Comparison of ENCODE assay signal across 8 cellular contexts in genomic region chr7:26198133-26198780, GRCh38. TPM values are rescaled to one million over a fixed set of nuclear protein-coding genes. Genes with fewer than 3 reads are reported as not detected.
DNase-seq lines count a peak whose midpoint lies in the region; ATAC-seq, FAIRE-seq and TF ChIP-seq lines count a peak whose summit lies in the region.

No MANE protein-coding gene starts in this region.

- H3K4me1 Mint-ChIP-seq in neural progenitor cell: peaks cover 42% of the 10 kb centered on the region

- BruUV-seq in endothelial cell of umbilical vein (replicated peaks; lab: Mats Ljungman, UMichigan): no TSS peak

- peak in 1 of 2 experiments; percentile 16; a peak in 1 of 5 replicates for TF ChIP-seq RAD21 in A549 (conservative IDR thresholded peaks at IDR 0.05 in 1 of 2, IDR thresholded peaks at IDR 0.05 in 1 of 2)

- peak overlapping the region; percentile 97 for H3K4me3 Mint-ChIP-seq in neural progenitor cell

- TF ChIP-seq CTCF in A549 (IDR thresholded peaks at IDR 0.05) (peak; percentile 66), GM12872 (IDR thresholded peaks at IDR 0.05; ENCODE audit: insufficient read depth, low read depth, low read length) (peak; percentile 41; the same call in 2 of the 3 replicates), endothelial cell of umbilical vein (IDR thresholded peaks at IDR 0.05; ENCODE audit: extremely low read depth in 1 of 2, insufficient read depth in 1 of 2, low read depth in 1 of 2, low read length in 2 of 2) (peak; percentile 38 to 44), neural progenitor cell (IDR thresholded peaks at IDR 0.05) (peak; percentile 91)

- WGBS in A549 (ENCODE audit: missing lambda C conversion rate): under 1% methylated on average over 6 of the region's 6 CpGs

- no peak overlapping the region for H3K27ac Mint-ChIP-seq in neural progenitor cell

- H3K9me3 ChIP-seq in A549: no peaks in the 10 kb centered on the region
- no peaks in the 10 kb centered on the region for H3K9me3 ChIP-seq in endothelial cell of umbilical vein (replicated peaks; ENCODE audit: control insufficient read depth, insufficient read depth, low read length)
- H3K9me3 ChIP-seq in neural progenitor cell (ENCODE audit: low read depth): no peaks in the 10 kb centered on the region

- no peak for FAIRE-seq in A549 (lab: Jason Lieb, UNC)
- no peak for FAIRE-seq in endothelial cell of umbilical vein (lab: Jason Lieb, UNC)

- TF ChIP-seq POLR2A in A549 (IDR thresholded peaks at IDR 0.05; ENCODE audit: low read length) (no peak), endothelial cell of umbilical vein (IDR thresholded peaks at IDR 0.05; ENCODE audit: low read depth, low read length) (no peak)

- H3K4me1 ChIP-seq in A549 (peaks cover 39% of the 10 kb centered on the region), endothelial cell of umbilical vein (ENCODE audit: control insufficient read depth, extremely low read depth, insufficient read depth, low read length) (peaks cover 39% of the 10 kb centered on the region), neural progenitor cell (peaks cover 31% of the 10 kb centered on the region)

- dilution Hi-C loops in endothelial cell of umbilical vein (cut with MboI; ENCODE audit: extremely low pct_ligation_motif_present, low sequenced_read_pairs): loop anchor here (25.0 kb wide), 1 partner anchor 964 kb away; the partner anchor contains the start of genes HOXA10, HOXA3, HOXA7 and HOXA9

- ATAC-seq in A549 (no peak), GM18861 (IDR thresholded peaks at IDR 0.05; ENCODE audit: unreplicated experiment) (no peak), HG03139 (IDR thresholded peaks at IDR 0.05; ENCODE audit: unreplicated experiment) (no peak), GM18520 (IDR thresholded peaks at IDR 0.05; ENCODE audit: unreplicated experiment) (no peak)

- H3K27me3 Mint-ChIP-seq in neural progenitor cell (ENCODE audit: insufficient read depth, low read depth): peaks cover 9% of the 10 kb centered on the region

- peak overlapping the region; percentile 89 for H3K4me3 ChIP-seq in A549
- H3K4me3 ChIP-seq in endothelial cell of umbilical vein (replicated peaks in 1 of 3; ENCODE audit: insufficient read depth in 1 of 3, low read depth in 1 of 3, low read length in 3 of 3): peak overlapping the region; percentile 98 to 100 (median 98)
- peak overlapping the region; percentile 91 for H3K4me3 ChIP-seq in neural progenitor cell

- CTCF ChIA-PET in A549 (lab: Yijun Ruan, JAX) (interaction anchor here (0.6 to 4.9 kb wide), 21 partner anchors 8 to 306 kb away, joined by 3 to 42 read pairs (median 4); partner anchors contain the start of gene NFE2L3), endothelial cell of umbilical vein (lab: Charles Lee) (interaction anchor here (0.8 to 4.4 kb wide), 19 partner anchors 9 to 961 kb away, joined by 3 to 98 read pairs (median 5); partner anchors contain the start of gene NFE2L3)

- POLR2A ChIA-PET in A549 (lab: Yijun Ruan, JAX): interaction anchor here (0.6 to 1.2 kb wide), 6 partner anchors 10 to 963 kb away, joined by 3 to 12 read pairs (median 4); no protein-coding TSS in a partner anchor
- POLR2A ChIA-PET in endothelial cell of umbilical vein (lab: Charles Lee): interaction anchor here (0.6 to 3.5 kb wide), 4 partner anchors 8 to 47 kb away, joined by 3 to 15 read pairs (median 4); no protein-coding TSS in a partner anchor

- H3K27ac ChIP-seq in A549 (peak overlapping the region; percentile 64 to 99; a peak in 4 of 6 replicates), endothelial cell of umbilical vein (ENCODE audit: insufficient read depth, low read depth, low read length) (peak overlapping the region; percentile 97), neural progenitor cell (peak overlapping the region; percentile 6)

- peaks cover 14 to 35% of the 10 kb centered on the region in 2 experiments for H3K36me3 ChIP-seq in endothelial cell of umbilical vein (ENCODE audit: control insufficient read depth in 2 of 2, extremely low read depth in 1 of 2, insufficient read depth in 2 of 2, low read length in 2 of 2)
- H3K36me3 ChIP-seq in neural progenitor cell: peaks cover 46% of the 10 kb centered on the region

- H4K20me1 ChIP-seq in endothelial cell of umbilical vein (replicated peaks; ENCODE audit: control insufficient read depth, extremely low read depth, insufficient read depth, low read length) (peaks cover 33% of the 10 kb centered on the region), neural progenitor cell (ENCODE audit: low read depth) (peaks cover 77% of the 10 kb centered on the region)

- H2AFZ ChIP-seq in endothelial cell of umbilical vein (ENCODE audit: low read depth, low read length) (no peak overlapping the region), neural progenitor cell (replicated peaks) (no peak overlapping the region)

- TF ChIP-seq EP300 in A549 (IDR thresholded peaks at IDR 0.05): no peak

- H3K27me3 ChIP-seq in endothelial cell of umbilical vein (ENCODE audit: control insufficient read depth in 2 of 2, insufficient read depth in 2 of 2, low read length in 2 of 2) (no peaks in the 10 kb centered on the region), neural progenitor cell (no peaks in the 10 kb centered on the region)

- peaks cover 86% of the 10 kb centered on the region for H3F3A ChIP-seq in neural progenitor cell (ENCODE audit: low read depth)

- peaks cover 9% of the 10 kb centered on the region for H3K9me3 Mint-ChIP-seq in neural progenitor cell

- H3K9me1 ChIP-seq in endothelial cell of umbilical vein (replicated peaks; ENCODE audit: control insufficient read depth, extremely low read depth, insufficient read depth, low read length): no peaks in the 10 kb centered on the region

- intact Hi-C loops in endothelial cell of umbilical vein (cut with micrococcal nuclease): loop anchor here (1.0 to 2.0 kb wide), 3 partner anchors 107 to 305 kb away; no protein-coding TSS in a partner anchor

- H3K4me2 ChIP-seq in A549 (peak overlapping the region; percentile 75), endothelial cell of umbilical vein (ENCODE audit: insufficient read depth, low read length) (peak overlapping the region; percentile 90), neural progenitor cell (peak overlapping the region; percentile 96)

- H3K9ac ChIP-seq in endothelial cell of umbilical vein (replicated peaks; ENCODE audit: extremely low read depth, insufficient read depth, low read length): peak overlapping the region; percentile 100
- H3K9ac ChIP-seq in neural progenitor cell: peak overlapping the region; percentile 96

- peaks cover 65% of the 10 kb centered on the region for H3K36me3 Mint-ChIP-seq in neural progenitor cell

- peaks cover 89% of the 10 kb centered on the region for H3K79me2 ChIP-seq in endothelial cell of umbilical vein (ENCODE audit: control insufficient read depth, insufficient read depth, low read length)
- H3K79me2 ChIP-seq in neural progenitor cell (ENCODE audit: low read depth): peaks cover 91% of the 10 kb centered on the region

- DNase-seq in A549 (ENCODE audit: low read depth in 1 of 2, low spot score in 1 of 2) (no peak), RPMI8226 (peak; percentile 56), endothelial cell of umbilical vein (ENCODE audit: low read depth, low spot score) (peak; percentile 61), neural progenitor cell (ENCODE audit: low spot score) (peak; percentile 30)

RNA-seq across cellular contexts. Expression of gene HNRNPA2B1, which starts 2.3 kb away (rescaled TPM):
- polyA plus RNA-seq in A549 (2011; rRNA removed) (595 and 1,070 TPM in 2 replicates), A549 (2017; fragmentation: RNase III; extraction: RNeasy Plus Mini Kit Qiagen cat#74134 plus additional on column Dnase treatment) (2,246 to 2,255 TPM (median 2,251 TPM) in 3 replicates), endothelial cell of umbilical vein (104 and 198 TPM in 2 replicates)
- polyA plus RNA-seq in A549 (2012; cell fraction: cytosol; rRNA removed): 507 and 660 TPM in 2 replicates
- polyA plus RNA-seq in A549 (2012; cell fraction: nucleus; rRNA removed): 180 and 246 TPM in 2 replicates
- 124 and 138 TPM in 2 replicates for polyA minus RNA-seq in A549 (2011; rRNA and poly(A)+ RNA removed)
- total RNA-seq in endothelial cell of umbilical vein (703 and 717 TPM in 2 replicates), neural progenitor cell (ENCODE audit: low replicate concordance) (552 and 601 TPM in 2 replicates)
- 420 and 499 TPM in 2 replicates for polyA plus RNA-seq in endothelial cell of umbilical vein (2011; cell fraction: cytosol; rRNA removed)
- 496 and 792 TPM in 2 replicates for polyA plus RNA-seq in endothelial cell of umbilical vein (2011; cell fraction: nucleus; rRNA removed)
- 674 and 1,097 TPM in 2 replicates for polyA plus RNA-seq in endothelial cell of umbilical vein (2012)
- polyA minus RNA-seq in endothelial cell of umbilical vein: 165 and 169 TPM in 2 replicates
- polyA minus RNA-seq in endothelial cell of umbilical vein (2011; cell fraction: cytosol; rRNA and poly(A)+ RNA removed): 207 TPM
- polyA minus RNA-seq in endothelial cell of umbilical vein (2011; cell fraction: nucleus; rRNA and poly(A)+ RNA removed): 209 and 233 TPM in 2 replicates

RNA-seq across cellular contexts. Expression of gene CBX3, which starts 3.3 kb away (rescaled TPM):
- polyA plus RNA-seq in A549 (2011; rRNA removed): 177 and 275 TPM in 2 replicates
- polyA plus RNA-seq in A549 (2012; cell fraction: cytosol; rRNA removed): 82.7 and 88.6 TPM in 2 replicates
- 58.0 and 66.0 TPM in 2 replicates for polyA plus RNA-seq in A549 (2012; cell fraction: nucleus; rRNA removed)
- 286 to 298 TPM (median 288 TPM) in 3 replicates for polyA plus RNA-seq in A549 (2017; fragmentation: RNase III; extraction: RNeasy Plus Mini Kit Qiagen cat#74134 plus additional on column Dnase treatment)
- polyA minus RNA-seq in A549 (2011; rRNA and poly(A)+ RNA removed): 19.6 and 28.2 TPM in 2 replicates
- 184 and 200 TPM in 2 replicates for total RNA-seq in endothelial cell of umbilical vein
- polyA plus RNA-seq in endothelial cell of umbilical vein: 41.7 and 47.5 TPM in 2 replicates
- polyA plus RNA-seq in endothelial cell of umbilical vein (2011; cell fraction: cytosol; rRNA removed): 86.6 and 94.2 TPM in 2 replicates
- 78.8 and 112 TPM in 2 replicates for polyA plus RNA-seq in endothelial cell of umbilical vein (2011; cell fraction: nucleus; rRNA removed)
- polyA plus RNA-seq in endothelial cell of umbilical vein (2012): 119 and 202 TPM in 2 replicates
- 22.8 and 24.5 TPM in 2 replicates for polyA minus RNA-seq in endothelial cell of umbilical vein
- 44.4 TPM for polyA minus RNA-seq in endothelial cell of umbilical vein (2011; cell fraction: cytosol; rRNA and poly(A)+ RNA removed)
- 51.5 and 52.5 TPM in 2 replicates for polyA minus RNA-seq in endothelial cell of umbilical vein (2011; cell fraction: nucleus; rRNA and poly(A)+ RNA removed)
- 249 and 360 TPM in 2 replicates for total RNA-seq in neural progenitor cell (ENCODE audit: low replicate concordance)

RNA-seq across cellular contexts. Expression of gene NFE2L3, which starts 46.3 kb away (rescaled TPM):
- polyA plus RNA-seq in A549 (2011; rRNA removed) (9.6 and 11.4 TPM in 2 replicates), A549 (2017; fragmentation: RNase III; extraction: RNeasy Plus Mini Kit Qiagen cat#74134 plus additional on column Dnase treatment) (4.9 to 10.0 TPM (median 6.7 TPM) in 3 replicates), endothelial cell of umbilical vein (29.6 and 30.8 TPM in 2 replicates)
- polyA plus RNA-seq in A549 (2012; cell fraction: cytosol; rRNA removed): 3.8 and 4.8 TPM in 2 replicates
- 6.3 and 8.0 TPM in 2 replicates for polyA plus RNA-seq in A549 (2012; cell fraction: nucleus; rRNA removed)
- polyA minus RNA-seq in A549 (2011; rRNA and poly(A)+ RNA removed): 3.1 and 3.4 TPM in 2 replicates
- total RNA-seq in endothelial cell of umbilical vein (28.4 and 40.2 TPM in 2 replicates), neural progenitor cell (ENCODE audit: low replicate concordance) (6.2 and 6.9 TPM in 2 replicates)
- 36.1 and 37.8 TPM in 2 replicates for polyA plus RNA-seq in endothelial cell of umbilical vein (2011; cell fraction: cytosol; rRNA removed)
- polyA plus RNA-seq in endothelial cell of umbilical vein (2011; cell fraction: nucleus; rRNA removed): 27.3 and 32.9 TPM in 2 replicates
- 42.9 and 67.1 TPM in 2 replicates for polyA plus RNA-seq in endothelial cell of umbilical vein (2012)
- 45.2 and 45.7 TPM in 2 replicates for polyA minus RNA-seq in endothelial cell of umbilical vein
- not detected for polyA minus RNA-seq in endothelial cell of umbilical vein (2011; cell fraction: cytosol; rRNA and poly(A)+ RNA removed)
- 14.6 and 23.3 TPM in 2 replicates for polyA minus RNA-seq in endothelial cell of umbilical vein (2011; cell fraction: nucleus; rRNA and poly(A)+ RNA removed)

Comparison
In these comparisons a context has a peak if more than half of its experiments do, and no peak if none do; other contexts are left out.
1. DNase-seq: peak in RPMI8226 (single experiment), endothelial cell of umbilical vein (single experiment) and neural progenitor cell (single experiment); none in A549 (0 of 2).
2. H3K27ac ChIP-seq: peak in every context shown above with its lines; median percentile 97 in endothelial cell of umbilical vein; 82 in A549; 6 in neural progenitor cell.
3. CTCF ChIP-seq: peak in every context shown above with its lines; median percentile 91 in neural progenitor cell; 66 in A549; 41 in GM12872; 41 in endothelial cell of umbilical vein.
4. Peak in every context shown above with its lines, with median percentiles within 50 percentile points of each other: H3K4me2 ChIP-seq and H3K4me3 ChIP-seq.